ENCODE assay signal across 8 cellular contexts in genomic region chr5:149345892-149346222, GRCh38. TPM values are rescaled to one million over a fixed set of nuclear protein-coding genes. Genes with fewer than 3 reads are reported as not detected.
DNase-seq lines count a peak whose midpoint lies in the region; ATAC-seq and TF ChIP-seq lines count a peak whose summit lies in the region.

No MANE protein-coding gene starts in this region.

- DNase-seq in stimulated activated CD4-positive, alpha-beta T cell treated with anti-CD3 and anti-CD28 coated beads, Interleukin-1b, Interleukin-23, amount 100 ng/mL, for 48 hours = peak; percentile 10
- no peak for DNase-seq in stimulated activated CD4-positive, alpha-beta T cell treated with anti-CD3 and anti-CD28 coated beads, Interleukin-12 subunit alpha, Interleukin-12 subunit beta, amount 100 ng/mL, for 4 hours
- DNase-seq in Jurkat, Clone E6-1 (ENCODE audit: low read depth, low spot score) = no peak
- DNase-seq in hepatic stellate cell (ENCODE audit: low spot score) (peak; percentile 40), gastrocnemius medialis (no peak), SHP77 treated with DMSO at 0.1 percent for 48 hours (lab: John Stamatoyannopoulos, UW) (no peak)

- in situ Hi-C loops in gastrocnemius medialis (cut with MboI; ENCODE audit: low sequenced_read_pairs in 4 of 4) = no loop called here

- peak overlapping the region; percentile 99 for H3K27ac Mint-ChIP-seq in activated naive CD8-positive, alpha-beta T cell

- H3K4me3 Mint-ChIP-seq in activated naive CD8-positive, alpha-beta T cell = peak overlapping the region; percentile 99

- no peaks in the 10 kb centered on the region for H3K9me3 Mint-ChIP-seq in activated naive CD8-positive, alpha-beta T cell (ENCODE audit: low read depth)

- peaks cover 0 to 39% of the 10 kb centered on the region in 2 donors for H3K36me3 ChIP-seq in gastrocnemius medialis

- H3K4me1 Mint-ChIP-seq in activated naive CD8-positive, alpha-beta T cell (ENCODE audit: low read depth) = peaks cover 64% of the 10 kb centered on the region

- H3K4me1 ChIP-seq in gastrocnemius medialis = peaks cover 13 to 16% of the 10 kb centered on the region in 2 donors

- no peaks in the 10 kb centered on the region for H3K27me3 Mint-ChIP-seq in activated naive CD8-positive, alpha-beta T cell

- no peaks in the 10 kb centered on the region for H3K9me3 ChIP-seq in gastrocnemius medialis

- no peak for TF ChIP-seq POLR2A in gastrocnemius medialis (IDR thresholded peaks at IDR 0.05)

- TF ChIP-seq CTCF in gastrocnemius medialis (IDR thresholded peaks at IDR 0.05 in 4 of 5, conservative IDR thresholded peaks at IDR 0.05 in 1 of 5) = no peak

- ATAC-seq in gastrocnemius medialis (no peak), HG03378 (IDR thresholded peaks at IDR 0.05; ENCODE audit: unreplicated experiment) (no peak)

- H3K4me3 ChIP-seq in Jurkat, Clone E6-1 (ENCODE audit: low read length) = peak overlapping the region; percentile 95
- H3K4me3 ChIP-seq in gastrocnemius medialis = peak overlapping the region; percentile 58 to 96 (median 79)

- H3K27me3 ChIP-seq in gastrocnemius medialis = no peaks in the 10 kb centered on the region

- H3K36me3 Mint-ChIP-seq in activated naive CD8-positive, alpha-beta T cell = peaks cover 23% of the 10 kb centered on the region

- peak overlapping the region; percentile 84 to 89 (median 87) for H3K27ac ChIP-seq in gastrocnemius medialis

- intact Hi-C loops in gastrocnemius medialis (cut with DNase I; ENCODE audit: low total_unique reads) = loop anchor here (5.0 to 10.0 kb wide), 3 partner anchors 74 to 961 kb away; partner anchors contain the start of genes AFAP1L1, FBXO38, HMGXB3 and TIGD6

RNA-seq across cellular contexts. Expression of gene GRPEL2, which starts 0.6 kb away (rescaled TPM):
- 7.7 TPM for polyA plus RNA-seq in Jurkat, Clone E6-1 (2012; ENCODE audit: insufficient read depth, insufficient read length)
- total RNA-seq in gastrocnemius medialis = 10 to 100 TPM in 2 of 4 donors, 1 to 10 TPM in 2; 7.8 to 13.3 (median 9.9) TPM

RNA-seq across cellular contexts. Expression of gene PCYOX1L, which starts 12.0 kb away (rescaled TPM):
- 29.0 TPM for polyA plus RNA-seq in Jurkat, Clone E6-1 (2012; ENCODE audit: insufficient read depth, insufficient read length)
- total RNA-seq in gastrocnemius medialis = 1 to 10 TPM in 3 of 4 donors, under 1 TPM in 1; 0.29 to 1.5 (median 1.2) TPM

RNA-seq across cellular contexts. Expression of gene IL17B, which starts 33.2 kb away (rescaled TPM):
- not detected for polyA plus RNA-seq in Jurkat, Clone E6-1 (2012; ENCODE audit: insufficient read depth, insufficient read length)
- total RNA-seq in gastrocnemius medialis = 1 to 10 TPM in 1 of 4 donors, not detected in 3; 1.2 TPM

Comparison
In these comparisons a context has a peak if more than half of its experiments do, and no peak if none do; other contexts are left out.
1. DNase-seq: peak in stimulated activated CD4-positive, alpha-beta T cell treated with anti-CD3 and anti-CD28 coated beads, Interleukin-1b, Interleukin-23, amount 100 ng/mL, for 48 hours (single experiment) and hepatic stellate cell (single experiment); none in stimulated activated CD4-positive, alpha-beta T cell treated with anti-CD3 and anti-CD28 coated beads, Interleukin-12 subunit alpha, Interleukin-12 subunit beta, amount 100 ng/mL, for 4 hours (single experiment), Jurkat, Clone E6-1 (single experiment), gastrocnemius medialis (0 of 2) and SHP77 treated with DMSO at 0.1 percent for 48 hours (single experiment).